18 cellular contexts compared by ENCODE assay signal in genomic region chr6:139944131-139944530, GRCh38.
DNase-seq lines count a peak whose midpoint lies in the region; ATAC-seq and TF ChIP-seq lines count a peak whose summit lies in the region.
"Had no signal": no experiment of that assay in that cellular context is flagged by ENCODE, and none has a peak within 500 bp of the region (broad histone marks: within the 10 kb centered on the region; RNA-seq: fewer than 3 reads in every experiment).

No MANE protein-coding gene starts in this region.

- H2AK5ac ChIP-seq in IMR-90 (ENCODE audit: low read depth, low read length) (peak overlapping the region; percentile 81; the same call in 1 of the 2 replicates), mesendoderm (ENCODE audit: low read length) (no peak overlapping the region)

- CTCF ChIA-PET in IMR-90 (lab: Yijun Ruan, JAX), result no interaction called here

- H3K9me3 ChIP-seq in IMR-90 (ENCODE audit: control insufficient read depth, insufficient read depth, low read length), result no peaks in the 10 kb centered on the region
- no peaks in the 10 kb centered on the region for H3K9me3 ChIP-seq in subcutaneous abdominal adipose tissue (ENCODE audit: control insufficient read depth in 5 of 5, low read length in 5 of 5)
- H3K9me3 ChIP-seq: BE2C, tibial nerve had no signal

- H3K36me3 ChIP-seq in IMR-90 (ENCODE audit: control insufficient read depth, insufficient read depth, low read length) (no peaks in the 10 kb centered on the region), subcutaneous abdominal adipose tissue (ENCODE audit: control insufficient read depth in 5 of 5, insufficient read depth in 5 of 5, low read length in 5 of 5) (no peaks in the 10 kb centered on the region), mesendoderm (ENCODE audit: control insufficient read depth, insufficient read depth, low read length) (no peaks in the 10 kb centered on the region)
- H3K36me3 ChIP-seq: BE2C, tibial nerve had no signal

- H3K14ac ChIP-seq in IMR-90 (replicated peaks; ENCODE audit: low read depth, low read length), result peak overlapping the region; percentile 66; the same call in 1 of the 2 replicates

- WGBS in IMR-90 (ENCODE audit: extremely low coverage in 2 of 2, insufficient read length in 1 of 2), 2 experiments, result no CpG with 5 or more reads among the region's 3 CpGs
- WGBS in mesendoderm (ENCODE audit: extremely low coverage, insufficient coverage, low lambda C conversion rate), result no CpG with 5 or more reads among the region's 3 CpGs

- H4K5ac ChIP-seq in IMR-90 (ENCODE audit: low read depth, low read length) (peak overlapping the region; percentile 72; the same call in 1 of the 2 replicates), mesendoderm (ENCODE audit: low read length) (no peak overlapping the region)

- no TSS peak for BruUV-seq in IMR-90 (replicated peaks; lab: Mats Ljungman, UMichigan)

- TF ChIP-seq POLR2A in IMR-90 (IDR thresholded peaks at IDR 0.05; ENCODE audit: low read depth, low read length), result no peak

- H3K56ac ChIP-seq in IMR-90 (ENCODE audit: extremely low read depth, insufficient read depth, low read length) (peak overlapping the region; percentile 70), mesendoderm (ENCODE audit: low read length) (no peak overlapping the region)

- H3K27me3 ChIP-seq in IMR-90 (ENCODE audit: control insufficient read depth, insufficient read depth, low read length) (no peaks in the 10 kb centered on the region), subcutaneous abdominal adipose tissue (ENCODE audit: control insufficient read depth in 5 of 5, insufficient read depth in 4 of 5, low read length in 5 of 5) (no peaks in the 10 kb centered on the region), mesendoderm (ENCODE audit: insufficient read depth, low read length, poor library complexity) (no peaks in the 10 kb centered on the region)
- H3K27me3 ChIP-seq: BE2C, tibial nerve had no signal

- H2BK15ac ChIP-seq in IMR-90 (ENCODE audit: low read depth, low read length), result peak overlapping the region; percentile 80; the same call in 1 of the 3 replicates
- H2BK15ac ChIP-seq in mesendoderm (replicated peaks; ENCODE audit: low read depth), result no peak overlapping the region

- H3K27ac ChIP-seq in IMR-90 (ENCODE audit: insufficient read depth, low read length), result peak overlapping the region; percentile 67; the same call in 1 of the 2 replicates
- peak overlapping the region; percentile 23 for H3K27ac ChIP-seq in epithelial cell of prostate
- H3K27ac ChIP-seq in subcutaneous abdominal adipose tissue (ENCODE audit: low read depth, low read length), result peak overlapping the region; percentile 28
- H3K27ac ChIP-seq in mesendoderm (ENCODE audit: low read depth, low read length), result no peak overlapping the region

- no peak for DNase-seq in IMR-90
- peak; percentile 91 for DNase-seq in NCI-H2171 treated with DMSO at 0.1 percent for 48 hours (lab: John Stamatoyannopoulos, UW)
- no peak for DNase-seq in epithelial cell of prostate (ENCODE audit: low read depth, low spot score)
- no peak for DNase-seq in mesendoderm
- DNase-seq in activated CD4-positive, alpha-beta T cell treated with anti-CD3 and anti-CD28 coated beads for 48 hours, result no peak
- DNase-seq: activated CD4-positive, alpha-beta T cell treated with anti-CD3 and anti-CD28 coated beads for 36 hours; activated naive CD4-positive, alpha-beta T cell treated with anti-CD3 and anti-CD28 coated beads, Interleukin-2, amount 10 ng/mL, durations not matched to agents 7 days and 5 days; BE2C; H7; NCI-H345; occipital lobe; SIG-M5; stimulated activated CD4-positive, alpha-beta T cell treated with anti-CD3 and anti-CD28 coated beads, Interleukin-4, amount 100 ng/mL, for 1 hour; T1000 had no signal

- intact Hi-C loops in IMR-90 (cut with micrococcal nuclease), result no loop called here

- H4K8ac ChIP-seq in IMR-90 (ENCODE audit: low read depth in 2 of 2, low read length in 2 of 2) (peak overlapping the region; percentile 73 to 90), mesendoderm (ENCODE audit: low read depth, low read length) (no peak overlapping the region)

- peak overlapping the region; percentile 96 for H2BK20ac ChIP-seq in IMR-90 (ENCODE audit: low read depth, low read length)

- in situ Hi-C loops in IMR-90 (cut with MboI; ENCODE audit: low sequenced_read_pairs), result no loop called here

- POLR2A ChIA-PET in IMR-90 (lab: Charles Lee; ENCODE audit: unreplicated experiment), result no interaction called here

- H3K23ac ChIP-seq in IMR-90 (ENCODE audit: low read depth, low read length), result 0 out of 2 replicates have a peak overlapping the region, but pooled peaks have one; percentile 19
- H3K23ac ChIP-seq in mesendoderm (ENCODE audit: low read length), result no peak overlapping the region

- H3K79me2 ChIP-seq in mesendoderm (ENCODE audit: control insufficient read depth, insufficient read depth, low read length), result no peaks in the 10 kb centered on the region

- H3K4me3 ChIP-seq in IMR-90 (ENCODE audit: insufficient read depth, low read depth, low read length) (no peak overlapping the region), subcutaneous abdominal adipose tissue (ENCODE audit: low read depth in 1 of 5, low read length in 5 of 5) (no peak overlapping the region), mesendoderm (ENCODE audit: low read length) (no peak overlapping the region)
- H3K4me3 ChIP-seq: tibial nerve had no signal

- H4K91ac ChIP-seq in IMR-90 (ENCODE audit: insufficient read depth, low read depth, low read length), result peak overlapping the region; percentile 70

- H2BK120ac ChIP-seq in IMR-90 (ENCODE audit: low read depth, low read length) (peak overlapping the region; percentile 96), mesendoderm (ENCODE audit: low read depth, low read length) (no peak overlapping the region)

- peaks cover 3% of the 10 kb centered on the region for H3K9me1 ChIP-seq in IMR-90 (ENCODE audit: insufficient read depth, low read length)

- ATAC-seq in IMR-90 (ENCODE audit: low read depth), result no peak
- ATAC-seq in GM19455 (IDR thresholded peaks at IDR 0.05; ENCODE audit: unreplicated experiment), result no peak
- ATAC-seq in HG02973 (IDR thresholded peaks at IDR 0.05; ENCODE audit: unreplicated experiment), result no peak
- ATAC-seq: activated CD4-positive, alpha-beta T cell treated with anti-CD3 and anti-CD28 coated beads for 36 hours had no signal

- no peak for TF ChIP-seq RAD21 in IMR-90 (IDR thresholded peaks at IDR 0.05; ENCODE audit: low read length)

- H2BK5ac ChIP-seq in IMR-90 (ENCODE audit: low read depth, low read length, poor library complexity, severe bottlenecking) (peak overlapping the region; percentile 98), mesendoderm (ENCODE audit: low read length) (no peak overlapping the region)

- H3K4me1 ChIP-seq in IMR-90 (ENCODE audit: control insufficient read depth, insufficient read depth, low read length) (peaks cover 8% of the 10 kb centered on the region), subcutaneous abdominal adipose tissue (ENCODE audit: control insufficient read depth in 5 of 5, insufficient read depth in 5 of 5, low read length in 5 of 5) (peaks cover 0 to 37% (median 17%) of the 10 kb centered on the region in 5 donors), mesendoderm (ENCODE audit: control insufficient read depth, low read depth, low read length) (peaks cover 9% of the 10 kb centered on the region)

- H4K20me1 ChIP-seq in IMR-90 (ENCODE audit: insufficient read depth, low read length), result no peaks in the 10 kb centered on the region

- TF ChIP-seq CTCF in IMR-90 (conservative IDR thresholded peaks at IDR 0.05; ENCODE audit: low read depth, low read length), result no peak

- H3K4me2 ChIP-seq in IMR-90 (ENCODE audit: low read depth, low read length) (no peak overlapping the region), mesendoderm (ENCODE audit: low read length) (no peak overlapping the region)

- H3K18ac ChIP-seq in IMR-90 (ENCODE audit: low read depth, low read length) (peak overlapping the region; percentile 79), mesendoderm (ENCODE audit: low read length) (no peak overlapping the region)

- no peak overlapping the region for H2AFZ ChIP-seq in IMR-90 (replicated peaks; ENCODE audit: low read length, poor library complexity)

- H3K79me1 ChIP-seq in IMR-90 (ENCODE audit: low read depth in 1 of 2, low read length in 2 of 2) (no peaks in the 10 kb centered on the region), mesendoderm (ENCODE audit: low read length) (no peaks in the 10 kb centered on the region)

- H3K4ac ChIP-seq in IMR-90 (ENCODE audit: low read depth, low read length) (peak overlapping the region; percentile 78; the same call in 1 of the 2 replicates), mesendoderm (ENCODE audit: low read depth, low read length) (no peak overlapping the region)

- H3K9ac ChIP-seq in IMR-90 (ENCODE audit: low read depth, low read length), result no peak overlapping the region
- no peak overlapping the region for H3K9ac ChIP-seq in subcutaneous abdominal adipose tissue (ENCODE audit: low read length in 5 of 5)
- H3K9ac ChIP-seq in mesendoderm (ENCODE audit: low read length), result no peak overlapping the region

- H2AK9ac ChIP-seq in IMR-90 (replicated peaks; ENCODE audit: low read depth, low read length, poor library complexity), result no peak overlapping the region

- dilution Hi-C loops in IMR-90 (cut with HindIII; ENCODE audit: low sequenced_read_pairs, unreplicated experiment), result no loop called here

TF ChIP-seq in IMR-90, 13 proteins besides CTCF, POLR2A, EP300 and RAD21:
- TF ChIP-seq CEBPB (IDR thresholded peaks at IDR 0.05; ENCODE audit: low read depth, low read length) (no peak), CHD1 (IDR thresholded peaks at IDR 0.05; ENCODE audit: low read depth, low read length) (no peak), NFE2L2 (IDR thresholded peaks at IDR 0.05; ENCODE audit: low read depth, low read length) (no peak), RFX5 (IDR thresholded peaks at IDR 0.05; ENCODE audit: low read depth, low read length) (no peak), MXI1 (IDR thresholded peaks at IDR 0.05; ENCODE audit: borderline replicate concordance, low read depth, low read length) (no peak), MAZ (IDR thresholded peaks at IDR 0.05; ENCODE audit: borderline replicate concordance, low read depth, low read length) (no peak), MAFK (IDR thresholded peaks at IDR 0.05; ENCODE audit: low read depth, low read length) (no peak), FOS (IDR thresholded peaks at IDR 0.05; ENCODE audit: low read depth, low read length) (no peak), RCOR1 (IDR thresholded peaks at IDR 0.05; ENCODE audit: insufficient replicate concordance, low read length) (no peak), USF2 (IDR thresholded peaks at IDR 0.05; ENCODE audit: low read depth, low read length) (no peak), BHLHE40 (IDR thresholded peaks at IDR 0.05; ENCODE audit: low read depth, low read length) (no peak)
